21 cellular contexts compared by ENCODE assay signal in genomic region chr12:132661972-132662371, GRCh38. TPM values are rescaled to one million over a fixed set of nuclear protein-coding genes. Genes with fewer than 3 reads are reported as not detected.
A peak's percentile ranks its signal among the peaks of the same experiment; 100 is the strongest.
DNase-seq lines count a peak whose midpoint lies in the region; ATAC-seq, FAIRE-seq and TF ChIP-seq lines count a peak whose summit lies in the region.
"Had no signal": no experiment of that assay in that cellular context is flagged by ENCODE, and none has a peak within 500 bp of the region (broad histone marks: within the 10 kb centered on the region; RNA-seq: fewer than 3 reads in every experiment).

No MANE protein-coding gene starts in this region.

- H3K36me3 ChIP-seq in right atrium auricular region (peaks cover 73% of the 10 kb centered on the region), KOPT-K1 (ENCODE audit: insufficient read depth, low read length) (peaks cover 100% of the 10 kb centered on the region), testis (ENCODE audit: low read depth, missing control alignments) (no peaks in the 10 kb centered on the region)

- peak; percentile 61 for ATAC-seq in Right ventricle myocardium inferior

- H3K4me3 ChIP-seq in right atrium auricular region, result no peak overlapping the region
- no peak overlapping the region for H3K4me3 ChIP-seq in testis
- H3K4me3 ChIP-seq: PC-9, SJSA1 had no signal

- H3K27me3 ChIP-seq in right atrium auricular region (no peaks in the 10 kb centered on the region), testis (no peaks in the 10 kb centered on the region)
- H3K27me3 ChIP-seq: SJSA1 had no signal

- TF ChIP-seq CTCF in right atrium auricular region (IDR thresholded peaks at IDR 0.05), result no peak
- TF ChIP-seq CTCF in testis (IDR thresholded peaks at IDR 0.05), result no peak
- no peak for TF ChIP-seq CTCF in D721Med (IDR thresholded peaks at IDR 0.05; ENCODE audit: insufficient read depth, missing control alignments)

- no peak for FAIRE-seq in D721Med (lab: Jason Lieb, UNC)

- intact Hi-C loops in Right ventricle myocardium inferior (cut with DNase I) (no loop called here), posterior vena cava (cut with DNase I) (loop anchor here in 1 of 2 donors (10.0 kb wide), 1 partner anchor 1217 kb away; no protein-coding TSS in a partner anchor), testis (cut with DNase I; ENCODE audit: low total_unique reads) (no loop called here)

- no peak overlapping the region for H3K27ac ChIP-seq in right atrium auricular region
- H3K27ac ChIP-seq in KOPT-K1 (ENCODE audit: low read depth, low read length, poor library complexity, severe bottlenecking), result peak overlapping the region; percentile 51
- H3K27ac ChIP-seq in testis, result no peak overlapping the region
- H3K27ac ChIP-seq: C4-2B, PC-9, RWPE1, SJSA1 had no signal

- WGBS in testis, 2 donors, result 75 to 81% methylated on average over 5 of the region's 5 CpGs

- no peak for DNase-seq in Right ventricle myocardium inferior (ENCODE audit: missing footprints)
- no peak for DNase-seq in right atrium auricular region (ENCODE audit: low spot score)
- peak; percentile 36 for DNase-seq in ecto neural progenitor cell (ENCODE audit: low spot score)
- peak; percentile 25 for DNase-seq in posterior vena cava (ENCODE audit: low spot score)
- DNase-seq in stimulated activated CD8-positive, alpha-beta memory T cell treated with anti-CD3 and anti-CD28 coated beads, Interleukin-4, amount 100 ng/mL, for 48 hours, result no peak
- no peak for DNase-seq in testis
- no peak for DNase-seq in D721Med (ENCODE audit: insufficient read length, low spot score)
- DNase-seq: DMS79 treated with DMSO at 0.1 percent for 48 hours, H7, HFFc6, NCI-H1436 treated with DMSO at 0.1 percent for 48 hours, NCI-H2029, NCI-H2171, NCI-H526, PC-9 had no signal

- H3K4me1 ChIP-seq in right atrium auricular region (no peaks in the 10 kb centered on the region), testis (no peaks in the 10 kb centered on the region)
- H3K4me1 ChIP-seq: SJSA1 had no signal

- H3K9me3 ChIP-seq in right atrium auricular region (no peaks in the 10 kb centered on the region), KOPT-K1 (ENCODE audit: insufficient read depth, low read length, poor library complexity, severe bottlenecking) (no peaks in the 10 kb centered on the region), testis (no peaks in the 10 kb centered on the region)
- H3K9me3 ChIP-seq: SJSA1 had no signal

- no peak for TF ChIP-seq POLR2A in testis (IDR thresholded peaks at IDR 0.05)

RNA-seq across cellular contexts. Expression of gene POLE, which starts 25.2 kb away (rescaled TPM):
- 12.1 TPM for total RNA-seq in Right ventricle myocardium inferior
- total RNA-seq in right atrium auricular region, result 10 to 100 TPM; 10.2 to 13.9 TPM
- 10 to 100 TPM; 16.6 to 21.2 TPM for total RNA-seq in posterior vena cava
- 100 to 1,000 TPM; 123 to 288 TPM for total RNA-seq in testis
- polyA plus RNA-seq in testis (ENCODE audit: insufficient read depth, low read depth, low replicate concordance), result 76.8 TPM

RNA-seq across cellular contexts. Expression of gene PXMP2, which starts 25.4 kb away (rescaled TPM):
- total RNA-seq in Right ventricle myocardium inferior, result 62.5 TPM
- total RNA-seq in right atrium auricular region, result 10 to 100 TPM; 43.0 to 65.7 TPM
- 1 to 10 TPM; 7.1 to 9.5 TPM for total RNA-seq in posterior vena cava
- 10 to 100 TPM; 16.0 to 26.5 TPM for total RNA-seq in testis
- polyA plus RNA-seq in testis (ENCODE audit: insufficient read depth, low read depth, low replicate concordance), result 13.5 TPM

RNA-seq across cellular contexts. Expression of gene P2RX2, which starts 43.4 kb away (rescaled TPM):
- total RNA-seq in Right ventricle myocardium inferior, result not detected
- total RNA-seq in right atrium auricular region, result not detected
- total RNA-seq in posterior vena cava, result not detected
- 1 to 10 TPM; 2.2 to 2.7 TPM for total RNA-seq in testis
- polyA plus RNA-seq in testis (ENCODE audit: insufficient read depth, low read depth, low replicate concordance), result 3.0 TPM
- total RNA-seq: HFFc6, M059J, PC-9, SJSA1 had no signal

RNA-seq across cellular contexts. Expression of gene PGAM5, which starts 48.7 kb away (rescaled TPM):
- total RNA-seq in Right ventricle myocardium inferior (34.1 TPM), right atrium auricular region (10 to 100 TPM; 12.8 to 20.0 TPM), posterior vena cava (10 to 100 TPM; 20.0 to 24.2 TPM), testis (10 to 100 TPM; 40.9 to 48.0 TPM)
- polyA plus RNA-seq in testis (ENCODE audit: insufficient read depth, low read depth, low replicate concordance), result 37.2 TPM

RNA-seq across cellular contexts. Expression of gene LRCOL1, which starts 51.6 kb away (rescaled TPM):
- not detected for total RNA-seq in Right ventricle myocardium inferior
- total RNA-seq in right atrium auricular region, result not detected
- under 1 TPM; 0.62 to 0.65 TPM for total RNA-seq in posterior vena cava
- under 1 TPM in 1 of 2 donors, not detected in 1; 0.81 TPM for total RNA-seq in testis
- polyA plus RNA-seq in testis (ENCODE audit: insufficient read depth, low read depth, low replicate concordance), result 1.6 TPM
- total RNA-seq: G401, H7, M059J, PC-9, SJSA1 had no signal

Comparison
In these comparisons a context has a peak if more than half of its experiments do, and no peak if none do; other contexts are left out.
1. DNase-seq: peak in ecto neural progenitor cell (single experiment) and posterior vena cava (single experiment); none in Right ventricle myocardium inferior (single experiment), right atrium auricular region (single experiment), stimulated activated CD8-positive, alpha-beta memory T cell treated with anti-CD3 and anti-CD28 coated beads, Interleukin-4, amount 100 ng/mL, for 48 hours (single experiment), testis (single experiment) and D721Med (single experiment).